ENCODE assay signal across 15 cellular contexts in genomic region chr4:177728361-177729152, GRCh38.
DNase-seq lines count a peak whose midpoint lies in the region; ATAC-seq, FAIRE-seq and TF ChIP-seq lines count a peak whose summit lies in the region.
"Had no signal": no experiment of that assay in that cellular context is flagged by ENCODE, and none has a peak within 500 bp of the region (broad histone marks: within the 10 kb centered on the region; RNA-seq: fewer than 3 reads in every experiment).

No MANE protein-coding gene starts in this region.

- H3K4me3 Mint-ChIP-seq in H9, result no peak overlapping the region
- H3K4me3 Mint-ChIP-seq in activated naive CD4-positive, alpha-beta T cell treated with anti-CD3 and anti-CD28 coated beads, Interleukin-2, amount 10 ng/mL, durations not matched to agents 7 days and 5 days, result no peak overlapping the region
- H3K4me3 Mint-ChIP-seq: activated CD8-positive, alpha-beta memory T cell treated with anti-CD3 and anti-CD28 coated beads, Interleukin-2, amount 10 ng/mL, durations not matched to agents 7 days and 5 days; neural crest cell had no signal

- in situ Hi-C loops in mammary epithelial cell (cut with MboI; ENCODE audit: low sequenced_read_pairs in 2 of 2), result no loop called here

- no peak overlapping the region for H4K91ac ChIP-seq in H9 (ENCODE audit: insufficient read length, low read depth, low read length)

- no peak overlapping the region for H2BK120ac ChIP-seq in H9 (ENCODE audit: low read depth, low read length, poor library complexity, severe bottlenecking)

- TF ChIP-seq CTCF in H9 (conservative IDR thresholded peaks at IDR 0.05) (no peak), mammary epithelial cell (conservative IDR thresholded peaks at IDR 0.05 in 1 of 2, IDR thresholded peaks at IDR 0.05 in 1 of 2; ENCODE audit: extremely low read depth in 1 of 2, insufficient read depth in 1 of 2, low read depth in 1 of 2, low read length in 2 of 2) (no peak)

- H2AFZ ChIP-seq in H9 (ENCODE audit: low read length) (no peak overlapping the region), mammary epithelial cell (ENCODE audit: low read depth, low read length) (peak overlapping the region; percentile 26)

- H3T11ph ChIP-seq in H9 (ENCODE audit: low read length), result no peak overlapping the region

- no peak overlapping the region for H2BK5ac ChIP-seq in H9 (ENCODE audit: insufficient read length, low read length)

- H3K27ac ChIP-seq in H9 (ENCODE audit: insufficient read length, low read depth, low read length) (no peak overlapping the region), mammary epithelial cell (ENCODE audit: insufficient read depth, low read depth, low read length) (peak overlapping the region; percentile 25), small intestine (ENCODE audit: low read depth in 1 of 2, low read length in 1 of 2) (no peak overlapping the region)
- H3K27ac ChIP-seq: stomach, VCaP had no signal

- H3K4me1 Mint-ChIP-seq in H9, result no peaks in the 10 kb centered on the region
- H3K4me1 Mint-ChIP-seq in activated naive CD4-positive, alpha-beta T cell treated with anti-CD3 and anti-CD28 coated beads, Interleukin-2, amount 10 ng/mL, durations not matched to agents 7 days and 5 days, result no peaks in the 10 kb centered on the region
- H3K4me1 Mint-ChIP-seq: activated CD8-positive, alpha-beta memory T cell treated with anti-CD3 and anti-CD28 coated beads, Interleukin-2, amount 10 ng/mL, durations not matched to agents 7 days and 5 days; CD14-positive monocyte; neural crest cell had no signal

- H3K9me3 ChIP-seq in H9 (ENCODE audit: control insufficient read depth, low read depth, low read length) (no peaks in the 10 kb centered on the region), mammary epithelial cell (replicated peaks; ENCODE audit: insufficient read depth, low read length) (no peaks in the 10 kb centered on the region), small intestine (ENCODE audit: control insufficient read depth, low read depth) (no peaks in the 10 kb centered on the region)

- H3K23me2 ChIP-seq in H9 (ENCODE audit: insufficient read length, low read depth, low read length, poor library complexity, severe bottlenecking), result no peaks in the 10 kb centered on the region

- no peaks in the 10 kb centered on the region for H3K36me3 Mint-ChIP-seq in H9 (ENCODE audit: insufficient read depth in 1 of 3, low read depth in 3 of 3)
- H3K36me3 Mint-ChIP-seq in activated naive CD4-positive, alpha-beta T cell treated with anti-CD3 and anti-CD28 coated beads, Interleukin-2, amount 10 ng/mL, durations not matched to agents 7 days and 5 days, result no peaks in the 10 kb centered on the region
- H3K36me3 Mint-ChIP-seq: activated CD8-positive, alpha-beta memory T cell treated with anti-CD3 and anti-CD28 coated beads, Interleukin-2, amount 10 ng/mL, durations not matched to agents 7 days and 5 days; activated naive CD4-positive, alpha-beta T cell treated with anti-CD3 and anti-CD28 coated beads, Interleukin-2, amount 50 U/mL, for 72 hours; CD14-positive monocyte had no signal

- no peak overlapping the region for H3K4ac ChIP-seq in H9 (ENCODE audit: low read depth, low read length)

- no peak overlapping the region for H4K5ac ChIP-seq in H9 (ENCODE audit: insufficient read length, low read depth, low read length)

- no peak overlapping the region for H3K14ac ChIP-seq in H9 (ENCODE audit: insufficient read depth, low read length)

- H3K79me1 ChIP-seq in H9 (ENCODE audit: insufficient read depth, low read depth, low read length, poor library complexity, severe bottlenecking), result no peaks in the 10 kb centered on the region

- no peaks in the 10 kb centered on the region for H4K20me1 ChIP-seq in H9 (ENCODE audit: control insufficient read depth, insufficient read depth, insufficient read length)
- no peaks in the 10 kb centered on the region for H4K20me1 ChIP-seq in mammary epithelial cell (ENCODE audit: insufficient read depth, low read length)

- no peak overlapping the region for H2AK5ac ChIP-seq in H9 (ENCODE audit: insufficient read length, low read length)

- no TSS peak for BruUV-seq in mammary epithelial cell (replicated peaks; lab: Mats Ljungman, UMichigan)

- H2BK15ac ChIP-seq in H9 (ENCODE audit: low read depth, low read length), result no peak overlapping the region

- H3K4me2 ChIP-seq in H9 (ENCODE audit: insufficient read depth, insufficient read length, low read length) (no peak overlapping the region), mammary epithelial cell (ENCODE audit: insufficient read depth, low read depth, low read length) (peak overlapping the region; percentile 14)

- H3K9ac ChIP-seq in H9 (ENCODE audit: extremely low read depth, insufficient read length, low read length) (no peak overlapping the region), mammary epithelial cell (ENCODE audit: insufficient read depth, low read length) (no peak overlapping the region)

- H3K4me3 ChIP-seq in mammary epithelial cell (replicated peaks in 1 of 3; ENCODE audit: insufficient read depth in 1 of 3, low read depth in 2 of 3, low read length in 3 of 3) (no peak overlapping the region), small intestine (ENCODE audit: low read depth in 1 of 2, low read length in 2 of 2) (no peak overlapping the region)
- H3K4me3 ChIP-seq: stomach had no signal

- no peak overlapping the region for H4K8ac ChIP-seq in H9 (replicated peaks; ENCODE audit: insufficient read length, low read depth, low read length)

- FAIRE-seq in small intestine (lab: Jason Lieb, UNC), result no peak
- FAIRE-seq: HTR-8/SVneo had no signal

- dilution Hi-C loops in mammary epithelial cell (cut with HindIII; ENCODE audit: low sequenced_read_pairs), result no loop called here

- DNase-seq in H9 (no peak), NCI-H446 treated with DMSO at 0.1 percent for 48 hours (lab: John Stamatoyannopoulos, UW) (peak; percentile 54), mammary epithelial cell (peak; percentile 92), small intestine (peak; percentile 9)
- DNase-seq in activated naive CD4-positive, alpha-beta T cell treated with anti-CD3 and anti-CD28 coated beads, Interleukin-2, amount 10 ng/mL, durations not matched to agents 7 days and 5 days, result no peak
- no peak for DNase-seq in stimulated activated naive CD8-positive, alpha-beta T cell treated with anti-CD3 and anti-CD28 coated beads, Interleukin-15, Interleukin-2, amounts not matched to agents 100 U/mL and 50 U/mL, for 24 hours
- DNase-seq: activated CD8-positive, alpha-beta memory T cell treated with anti-CD3 and anti-CD28 coated beads, Interleukin-2, amount 10 ng/mL, durations not matched to agents 7 days and 5 days; stomach had no signal

- CTCF ChIA-PET in mammary epithelial cell (lab: Charles Lee; ENCODE audit: low non-redundant PET), result interaction anchor here (0.6 kb wide), 1 partner anchor 29 kb away, joined by 3 read pairs; no protein-coding TSS in a partner anchor
- CTCF ChIA-PET in activated naive CD4-positive, alpha-beta T cell treated with anti-CD3 and anti-CD28 coated beads, Interleukin-2, amount 10 ng/mL, durations not matched to agents 7 days and 5 days (lab: Charles Lee), result no interaction called here

- H2BK20ac ChIP-seq in H9 (ENCODE audit: low read depth, low read length, poor library complexity, severe bottlenecking), result no peak overlapping the region

- H3K27me3 Mint-ChIP-seq in H9 (ENCODE audit: low read depth), result no peaks in the 10 kb centered on the region
- no peaks in the 10 kb centered on the region for H3K27me3 Mint-ChIP-seq in activated naive CD4-positive, alpha-beta T cell treated with anti-CD3 and anti-CD28 coated beads, Interleukin-2, amount 10 ng/mL, durations not matched to agents 7 days and 5 days
- H3K27me3 Mint-ChIP-seq: activated CD8-positive, alpha-beta memory T cell treated with anti-CD3 and anti-CD28 coated beads, Interleukin-2, amount 10 ng/mL, durations not matched to agents 7 days and 5 days had no signal

- no peaks in the 10 kb centered on the region for H3K36me3 ChIP-seq in mammary epithelial cell (ENCODE audit: insufficient read depth, low read length)
- H3K36me3 ChIP-seq in small intestine (ENCODE audit: control insufficient read depth in 2 of 2, insufficient read depth in 2 of 2, low read length in 2 of 2), result no peaks in the 10 kb centered on the region
- H3K36me3 ChIP-seq: stomach had no signal

- H3K56ac ChIP-seq in H9 (ENCODE audit: insufficient read length, low read depth, low read length), result no peak overlapping the region

- H2BK12ac ChIP-seq in H9 (ENCODE audit: insufficient read length, low read depth, low read length), result no peak overlapping the region

- no peak overlapping the region for H3K23ac ChIP-seq in H9 (ENCODE audit: insufficient read length, low read depth, low read length)

- intact Hi-C loops in mammary epithelial cell (cut with micrococcal nuclease), result no loop called here

- WGBS in H9 (ENCODE audit: extremely low coverage, insufficient read length, low lambda C conversion rate), result no CpG with 5 or more reads among the region's 27 CpGs
- whole genome bisulfite sequencing in mammary epithelial cell (ENCODE audit: low coverage, missing lambda C conversion rate), result 73% methylated on average over 21 of the region's 27 CpGs
- 69 to 72% (median 72%) methylated on average over 27 of the region's 27 CpGs for WGBS in small intestine, 3 donors

- ATAC-seq in stimulated activated naive CD8-positive, alpha-beta T cell treated with anti-CD3 and anti-CD28 coated beads, Interleukin-15, Interleukin-2, amounts not matched to agents 100 U/mL and 50 U/mL, for 24 hours, result no peak
- ATAC-seq in HG02981 (IDR thresholded peaks at IDR 0.05; ENCODE audit: unreplicated experiment), result no peak
- ATAC-seq: activated CD8-positive, alpha-beta memory T cell treated with anti-CD3 and anti-CD28 coated beads, Interleukin-2, amount 10 ng/mL, durations not matched to agents 7 days and 5 days; activated naive CD4-positive, alpha-beta T cell treated with anti-CD3 and anti-CD28 coated beads, Interleukin-2, amount 50 U/mL, for 72 hours; sciatic nerve had no signal

- peak overlapping the region in 2 of 3 experiments; percentile 70 to 90; a peak in 4 of 7 replicates for H3K27ac Mint-ChIP-seq in H9
- no peak overlapping the region for H3K27ac Mint-ChIP-seq in activated naive CD4-positive, alpha-beta T cell treated with anti-CD3 and anti-CD28 coated beads, Interleukin-2, amount 10 ng/mL, durations not matched to agents 7 days and 5 days
- H3K27ac Mint-ChIP-seq: activated CD8-positive, alpha-beta memory T cell treated with anti-CD3 and anti-CD28 coated beads, Interleukin-2, amount 10 ng/mL, durations not matched to agents 7 days and 5 days; activated naive CD4-positive, alpha-beta T cell treated with anti-CD3 and anti-CD28 coated beads, Interleukin-2, amount 50 U/mL, for 72 hours; CD14-positive monocyte had no signal

- H3K27me3 ChIP-seq in H9 (ENCODE audit: insufficient read depth, low read length) (no peaks in the 10 kb centered on the region), mammary epithelial cell (ENCODE audit: insufficient read depth, low read length) (no peaks in the 10 kb centered on the region), small intestine (ENCODE audit: control insufficient read depth in 2 of 2, insufficient read depth in 2 of 2, low read length in 2 of 2) (no peaks in the 10 kb centered on the region)
- H3K27me3 ChIP-seq: stomach had no signal

- H3K79me2 ChIP-seq in H9 (ENCODE audit: insufficient read depth, low read length) (no peaks in the 10 kb centered on the region), mammary epithelial cell (ENCODE audit: insufficient read depth, low read length) (no peaks in the 10 kb centered on the region)

- H3K4me1 ChIP-seq in H9 (ENCODE audit: insufficient read depth, low read length) (no peaks in the 10 kb centered on the region), mammary epithelial cell (ENCODE audit: insufficient read depth, low read length) (peaks cover 4% of the 10 kb centered on the region), small intestine (ENCODE audit: control insufficient read depth in 2 of 2, insufficient read depth in 1 of 2, low read depth in 1 of 2, low read length in 1 of 2) (no peaks in the 10 kb centered on the region)
- H3K4me1 ChIP-seq: stomach had no signal

- no peaks in the 10 kb centered on the region; a peak in 1 of 5 replicates for H3K9me3 Mint-ChIP-seq in H9
- H3K9me3 Mint-ChIP-seq in activated naive CD4-positive, alpha-beta T cell treated with anti-CD3 and anti-CD28 coated beads, Interleukin-2, amount 10 ng/mL, durations not matched to agents 7 days and 5 days, result no peaks in the 10 kb centered on the region
- H3K9me3 Mint-ChIP-seq: activated naive CD4-positive, alpha-beta T cell treated with anti-CD3 and anti-CD28 coated beads, Interleukin-2, amount 50 U/mL, for 72 hours had no signal

- H3K18ac ChIP-seq in H9 (ENCODE audit: insufficient read length, low read depth, low read length), result no peak overlapping the region

Comparison
In these comparisons a context has a peak if more than half of its experiments do, and no peak if none do; other contexts are left out.
1. DNase-seq: peak in NCI-H446 treated with DMSO at 0.1 percent for 48 hours (single experiment), mammary epithelial cell (single experiment) and small intestine (single experiment); none in H9 (single experiment), activated naive CD4-positive, alpha-beta T cell treated with anti-CD3 and anti-CD28 coated beads, Interleukin-2, amount 10 ng/mL, durations not matched to agents 7 days and 5 days (single experiment) and stimulated activated naive CD8-positive, alpha-beta T cell treated with anti-CD3 and anti-CD28 coated beads, Interleukin-15, Interleukin-2, amounts not matched to agents 100 U/mL and 50 U/mL, for 24 hours (single experiment).